In genomic region chr15:94487635-94488034, GRCh38 we compare ENCODE assay signal across 15 cellular contexts.
A peak's percentile ranks its signal among the peaks of the same experiment; 100 is the strongest.
DNase-seq lines count a peak whose midpoint lies in the region; ATAC-seq, FAIRE-seq and TF ChIP-seq lines count a peak whose summit lies in the region.
"Had no signal": no experiment of that assay in that cellular context is flagged by ENCODE, and none has a peak within 500 bp of the region (broad histone marks: within the 10 kb centered on the region; RNA-seq: fewer than 3 reads in every experiment).

No MANE protein-coding gene starts in this region.

- no peak overlapping the region for H3K4me3 Mint-ChIP-seq in endodermal cell
- H3K4me3 Mint-ChIP-seq in neural crest cell, result no peak overlapping the region
- H3K4me3 Mint-ChIP-seq: CD14-positive monocyte; CD8-positive, alpha-beta T cell had no signal

- DNase-seq in RWPE2 (ENCODE audit: low spot score) (no peak), endodermal cell (no peak), keratinocyte (ENCODE audit: low read depth, low spot score) (no peak), neural crest cell (ENCODE audit: low read depth, low spot score) (no peak), C1 segment of cervical spinal cord (lab: John Stamatoyannopoulos, UW) (no peak), COLO829 (ENCODE audit: low spot score) (no peak), COR-L47 (lab: John Stamatoyannopoulos, UW) (no peak)
- DNase-seq: BE2C; CD8-positive, alpha-beta T cell; DMS53; GF-D8 had no signal

- dilution Hi-C loops in keratinocyte (cut with MboI; ENCODE audit: extremely low pct_ligation_motif_present, low sequenced_read_pairs), result no loop called here

- H3K9me3 Mint-ChIP-seq in endodermal cell (no peaks in the 10 kb centered on the region), neural crest cell (peaks cover 3% of the 10 kb centered on the region)

- no peak overlapping the region for H2AFZ ChIP-seq in keratinocyte (ENCODE audit: control insufficient read depth, low read length)

- H3K4me1 ChIP-seq in RWPE2 (ENCODE audit: insufficient read depth, poor library complexity, severe bottlenecking), result peaks cover 19% of the 10 kb centered on the region
- no peaks in the 10 kb centered on the region for H3K4me1 ChIP-seq in endodermal cell (ENCODE audit: control insufficient read depth, insufficient read depth, low read length)
- peaks cover 3% of the 10 kb centered on the region for H3K4me1 ChIP-seq in keratinocyte (ENCODE audit: control insufficient read depth, extremely low read depth, insufficient read depth, low read length)
- H3K4me1 ChIP-seq: BE2C, HAP-1 had no signal

- H3K36me3 Mint-ChIP-seq in endodermal cell (ENCODE audit: low read depth) (no peaks in the 10 kb centered on the region), neural crest cell (ENCODE audit: low read depth) (no peaks in the 10 kb centered on the region)
- H3K36me3 Mint-ChIP-seq: CD8-positive, alpha-beta T cell had no signal

- H3K4me1 Mint-ChIP-seq in endodermal cell (peaks cover 3% of the 10 kb centered on the region), neural crest cell (no peaks in the 10 kb centered on the region)
- H3K4me1 Mint-ChIP-seq: CD14-positive monocyte had no signal

- H3K36me3 ChIP-seq in RWPE2 (ENCODE audit: low read depth) (no peaks in the 10 kb centered on the region; the same call in 1 of the 2 replicates), endodermal cell (ENCODE audit: control insufficient read depth, insufficient read depth, low read length) (no peaks in the 10 kb centered on the region), keratinocyte (ENCODE audit: control insufficient read depth in 2 of 2, extremely low read depth in 1 of 2, insufficient read depth in 2 of 2, low read length in 2 of 2) (no peaks in the 10 kb centered on the region)
- H3K36me3 ChIP-seq: BE2C, HAP-1 had no signal

- ATAC-seq in RWPE2 (ENCODE audit: low read depth), result peak; percentile 68
- ATAC-seq: CD8-positive, alpha-beta T cell had no signal

- WGBS in endodermal cell (ENCODE audit: insufficient coverage in 1 of 2, insufficient read length in 1 of 2), 2 experiments, result 94% methylated on average over 1 of the region's 1 CpG; no CpG with 5 or more reads in 1 of the 2 experiments

- H3K27ac Mint-ChIP-seq in endodermal cell (peak overlapping the region; percentile 10), neural crest cell (ENCODE audit: unreplicated experiment) (peak overlapping the region; percentile 65)
- H3K27ac Mint-ChIP-seq: CD14-positive monocyte; CD8-positive, alpha-beta T cell had no signal

- no peak for FAIRE-seq in keratinocyte (lab: Jason Lieb, UNC)
- FAIRE-seq: A204.1, H1 had no signal

- TF ChIP-seq CTCF in RWPE2 (IDR thresholded peaks at IDR 0.05; ENCODE audit: poor library complexity, severe bottlenecking), result no peak
- TF ChIP-seq CTCF in endodermal cell (conservative IDR thresholded peaks at IDR 0.05), result no peak
- TF ChIP-seq CTCF in keratinocyte (optimal IDR thresholded peaks at IDR 0.05 in 1 of 3, IDR thresholded peaks at IDR 0.05 in 1 of 3, conservative IDR thresholded peaks at IDR 0.05 in 1 of 3; ENCODE audit: extremely low read depth in 1 of 3, insufficient read depth in 2 of 3, low read length in 3 of 3), result no peak
- TF ChIP-seq CTCF in neural crest cell (conservative IDR thresholded peaks at IDR 0.05), result no peak

- H3K9me3 ChIP-seq in RWPE2 (ENCODE audit: severe bottlenecking) (no peaks in the 10 kb centered on the region), endodermal cell (ENCODE audit: control insufficient read depth, low read length) (no peaks in the 10 kb centered on the region), keratinocyte (ENCODE audit: control insufficient read depth, low read depth, low read length) (no peaks in the 10 kb centered on the region)
- H3K9me3 ChIP-seq: BE2C, HAP-1 had no signal

- H3K27me3 ChIP-seq in RWPE2 (ENCODE audit: insufficient read depth, poor library complexity, severe bottlenecking), result no peaks in the 10 kb centered on the region
- H3K27me3 ChIP-seq in endodermal cell (ENCODE audit: control insufficient read depth, insufficient read depth, low read length, poor library complexity, severe bottlenecking), result no peaks in the 10 kb centered on the region
- H3K27me3 ChIP-seq in keratinocyte (ENCODE audit: control insufficient read depth, extremely low read depth, insufficient read depth, low read length), result no peaks in the 10 kb centered on the region
- H3K27me3 ChIP-seq: BE2C had no signal

- no peaks in the 10 kb centered on the region for H4K20me1 ChIP-seq in keratinocyte (ENCODE audit: control insufficient read depth, extremely low read depth, insufficient read depth, low read length)

- peak overlapping the region; percentile 25 for H3K4me2 ChIP-seq in keratinocyte (ENCODE audit: control insufficient read depth, extremely low read depth, insufficient read depth, low read depth, low read length)

- no peak overlapping the region for H3K4me3 ChIP-seq in RWPE2 (ENCODE audit: severe bottlenecking)
- H3K4me3 ChIP-seq in endodermal cell (ENCODE audit: low read length), result no peak overlapping the region
- no peak overlapping the region for H3K4me3 ChIP-seq in keratinocyte (ENCODE audit: control insufficient read depth in 2 of 3, extremely low read depth in 1 of 3, insufficient read depth in 2 of 3, low read depth in 1 of 3, low read length in 3 of 3)
- H3K4me3 ChIP-seq: HAP-1 had no signal

- peak overlapping the region; percentile 42 for H3K27ac ChIP-seq in RWPE2 (ENCODE audit: poor library complexity, severe bottlenecking)
- H3K27ac ChIP-seq in endodermal cell (ENCODE audit: low read depth, low read length), result no peak overlapping the region
- no peak overlapping the region for H3K27ac ChIP-seq in keratinocyte (ENCODE audit: control insufficient read depth, insufficient read depth, low read length)

- H3K9ac ChIP-seq in endodermal cell (ENCODE audit: extremely low read depth, low read length, poor library complexity, severe bottlenecking), result no peak overlapping the region
- no peak overlapping the region for H3K9ac ChIP-seq in keratinocyte (ENCODE audit: control insufficient read depth, extremely low read depth, insufficient read depth, low read length)

- H3K9me1 ChIP-seq in keratinocyte (ENCODE audit: control insufficient read depth, extremely low read depth, insufficient read depth, low read length), result no peaks in the 10 kb centered on the region

- H3K27me3 Mint-ChIP-seq in endodermal cell (ENCODE audit: insufficient read depth) (no peaks in the 10 kb centered on the region), neural crest cell (ENCODE audit: low read depth) (no peaks in the 10 kb centered on the region)

- H3K79me2 ChIP-seq in keratinocyte (ENCODE audit: control insufficient read depth, insufficient read depth, low read length), result no peaks in the 10 kb centered on the region
